Comparison of ENCODE assay signal across 12 cellular contexts in the genomic region with DNA sequence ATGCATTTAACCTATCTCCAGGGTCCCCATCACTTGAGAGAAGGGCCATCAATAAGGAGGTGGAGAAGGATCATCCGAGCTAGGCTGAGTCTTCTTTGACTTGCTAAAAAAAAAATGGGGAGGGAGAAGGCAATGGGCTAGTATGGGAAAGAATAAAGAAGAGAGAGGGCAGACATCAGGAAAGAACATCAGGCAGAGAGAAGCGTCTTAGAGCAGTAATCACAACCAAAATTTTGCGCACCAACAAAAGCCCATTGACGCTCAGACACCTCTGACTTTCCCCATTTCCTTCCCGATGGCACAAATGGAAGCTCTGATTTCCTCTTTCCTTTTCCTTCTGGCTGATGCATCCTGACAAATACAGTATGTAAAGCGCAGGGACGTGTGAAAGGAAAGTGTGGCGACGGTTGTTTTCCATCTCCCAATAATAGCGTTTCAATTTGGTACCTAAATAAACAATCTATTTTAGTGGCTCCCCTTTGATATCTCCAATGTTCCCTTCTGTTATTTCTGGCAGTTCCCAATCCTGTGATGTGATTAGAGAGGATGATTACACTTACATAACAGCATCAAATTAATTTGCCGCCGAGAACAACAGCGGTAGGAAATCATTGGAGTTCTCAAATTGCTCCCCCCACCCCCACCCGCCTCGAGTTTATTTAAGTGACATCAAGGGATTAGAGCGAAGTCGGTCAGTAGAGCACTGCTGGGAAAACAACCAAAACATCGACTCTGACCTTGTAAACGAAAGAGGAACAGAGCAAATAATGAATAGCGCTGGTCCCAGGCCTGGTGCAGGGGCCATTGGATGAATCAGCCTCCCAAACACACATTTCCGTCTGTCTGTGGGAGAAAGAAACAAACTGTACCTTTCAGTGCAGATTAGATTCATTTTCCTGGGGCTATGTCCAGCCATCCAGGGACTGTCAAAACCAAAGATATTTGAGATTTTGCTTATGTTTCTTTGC.
A peak's percentile ranks its signal among the peaks of the same experiment; 100 is the strongest.
DNase-seq lines count a peak whose midpoint lies in the region; ATAC-seq and TF ChIP-seq lines count a peak whose summit lies in the region.
"Had no signal": no experiment of that assay in that cellular context is flagged by ENCODE, and none has a peak within 500 bp of the region (broad histone marks: within the 10 kb centered on the region; RNA-seq: fewer than 3 reads in every experiment).

No MANE protein-coding gene starts in this region.

- H3K27me3 ChIP-seq in lung (ENCODE audit: control insufficient read depth, insufficient read depth) (no peaks in the 10 kb centered on the region), upper lobe of left lung (no peaks in the 10 kb centered on the region)

- ATAC-seq in lung (ENCODE audit: insufficient read depth, low FRiP score) = peak; percentile 72
- ATAC-seq in upper lobe of left lung (ENCODE audit: low FRiP score in 2 of 2) = peak; percentile 65 to 86
- ATAC-seq in activated T-cell treated with anti-CD3 and anti-CD28 coated beads, Interleukin-2, amount 50 U/mL, for 72 hours (replicated peaks in 1 of 2) = no peak
- ATAC-seq in activated CD8-positive, alpha-beta T cell treated with anti-CD3 and anti-CD28 coated beads, Interleukin-2, amount 10 ng/mL, durations not matched to agents 7 days and 5 days = no peak

- H3K4me1 ChIP-seq in lung (ENCODE audit: control insufficient read depth in 2 of 2, insufficient read depth in 2 of 2, low read length in 2 of 2) (peaks cover 2 to 4% of the 10 kb centered on the region in 2 donors), upper lobe of left lung (peaks cover 4 to 13% (median 6%) of the 10 kb centered on the region in 4 donors)

- CTCF ChIA-PET in activated CD8-positive, alpha-beta T cell treated with anti-CD3 and anti-CD28 coated beads, Interleukin-2, amount 10 ng/mL, durations not matched to agents 7 days and 5 days (lab: Charles Lee) = no interaction called here

- H3K27ac Mint-ChIP-seq in activated T-cell treated with anti-CD3 and anti-CD28 coated beads, Interleukin-2, amount 50 U/mL, for 72 hours = no peak overlapping the region
- no peak overlapping the region for H3K27ac Mint-ChIP-seq in activated CD8-positive, alpha-beta T cell treated with anti-CD3 and anti-CD28 coated beads, Interleukin-2, amount 10 ng/mL, durations not matched to agents 7 days and 5 days
- H3K27ac Mint-ChIP-seq: dendritic cell treated with granulocyte-macrophage colony-stimulating factor and Interleukin-4, amounts not matched to agents 40 ng/mL and 50 ng/mL, for 4 days; T-helper 1 cell treated with Interleukin-12 subunit alpha and Interleukin-12 subunit beta and Interleukin-4 antibody, amounts not matched to agents 30 μg/mL and 1 μg/mL, for 36 hours had no signal

- H3K36me3 ChIP-seq in lung (ENCODE audit: control insufficient read depth in 2 of 2, insufficient read depth in 2 of 2, low read length in 2 of 2) = no peaks in the 10 kb centered on the region
- no peaks in the 10 kb centered on the region for H3K36me3 ChIP-seq in upper lobe of left lung

- TF ChIP-seq CTCF in lung (IDR thresholded peaks at IDR 0.05; ENCODE audit: control extremely low read depth, extremely low read depth) = no peak
- no peak for TF ChIP-seq CTCF in upper lobe of left lung (IDR thresholded peaks at IDR 0.05)

- TF ChIP-seq EP300 in upper lobe of left lung (IDR thresholded peaks at IDR 0.05) = no peak

- no peaks in the 10 kb centered on the region for H3K4me1 Mint-ChIP-seq in activated T-cell treated with anti-CD3 and anti-CD28 coated beads, Interleukin-2, amount 50 U/mL, for 72 hours (ENCODE audit: low read depth)
- H3K4me1 Mint-ChIP-seq in activated CD8-positive, alpha-beta T cell treated with anti-CD3 and anti-CD28 coated beads, Interleukin-2, amount 10 ng/mL, durations not matched to agents 7 days and 5 days (ENCODE audit: low read depth) = no peaks in the 10 kb centered on the region

- POLR2A ChIA-PET in activated CD8-positive, alpha-beta T cell treated with anti-CD3 and anti-CD28 coated beads, Interleukin-2, amount 10 ng/mL, durations not matched to agents 7 days and 5 days (lab: Charles Lee) = no interaction called here

- H3K4me3 Mint-ChIP-seq in activated T-cell treated with anti-CD3 and anti-CD28 coated beads, Interleukin-2, amount 50 U/mL, for 72 hours = no peak overlapping the region
- no peak overlapping the region for H3K4me3 Mint-ChIP-seq in activated CD8-positive, alpha-beta T cell treated with anti-CD3 and anti-CD28 coated beads, Interleukin-2, amount 10 ng/mL, durations not matched to agents 7 days and 5 days
- H3K4me3 Mint-ChIP-seq: dendritic cell treated with granulocyte-macrophage colony-stimulating factor and Interleukin-4, amounts not matched to agents 40 ng/mL and 50 ng/mL, for 4 days; T-helper 1 cell treated with Interleukin-12 subunit alpha and Interleukin-12 subunit beta and Interleukin-4 antibody, amounts not matched to agents 30 μg/mL and 1 μg/mL, for 36 hours had no signal

- H3K36me3 Mint-ChIP-seq in activated T-cell treated with anti-CD3 and anti-CD28 coated beads, Interleukin-2, amount 50 U/mL, for 72 hours (ENCODE audit: insufficient read depth in 2 of 2) = peaks cover 0 to 3% of the 10 kb centered on the region in 2 donors
- no peaks in the 10 kb centered on the region for H3K36me3 Mint-ChIP-seq in activated CD8-positive, alpha-beta T cell treated with anti-CD3 and anti-CD28 coated beads, Interleukin-2, amount 10 ng/mL, durations not matched to agents 7 days and 5 days (ENCODE audit: low read depth)

- TF ChIP-seq POLR2A in upper lobe of left lung (IDR thresholded peaks at IDR 0.05) = no peak

- H3K9me3 Mint-ChIP-seq in activated T-cell treated with anti-CD3 and anti-CD28 coated beads, Interleukin-2, amount 50 U/mL, for 72 hours = peaks cover 0 to 4% of the 10 kb centered on the region in 2 donors
- H3K9me3 Mint-ChIP-seq in activated CD8-positive, alpha-beta T cell treated with anti-CD3 and anti-CD28 coated beads, Interleukin-2, amount 10 ng/mL, durations not matched to agents 7 days and 5 days (ENCODE audit: insufficient read depth) = no peaks in the 10 kb centered on the region
- H3K9me3 Mint-ChIP-seq: dendritic cell treated with granulocyte-macrophage colony-stimulating factor and Interleukin-4, amounts not matched to agents 40 ng/mL and 50 ng/mL, for 4 days had no signal

- H3K4me3 ChIP-seq in lung = no peak overlapping the region
- H3K4me3 ChIP-seq in upper lobe of left lung = peak overlapping the region in 2 of 4 donors; percentile 9 to 13

- peak; percentile 6 for DNase-seq in DMS153 (lab: John Stamatoyannopoulos, UW)
- no peak for DNase-seq in DMS153 treated with DMSO at 0.1 percent for 48 hours (lab: John Stamatoyannopoulos, UW; ENCODE audit: unreplicated experiment)
- no peak for DNase-seq in lung (ENCODE audit: low spot score)
- DNase-seq in upper lobe of left lung = peak in 1 of 2 donors; percentile 27
- no peak for DNase-seq in activated T-cell treated with anti-CD3 and anti-CD28 coated beads, Interleukin-2, amount 50 U/mL, for 72 hours
- no peak for DNase-seq in activated CD8-positive, alpha-beta T cell treated with anti-CD3 and anti-CD28 coated beads, Interleukin-2, amount 10 ng/mL, durations not matched to agents 7 days and 5 days
- no peak for DNase-seq in ecto neural progenitor cell (ENCODE audit: low spot score)

- H3K9me3 ChIP-seq in lung (ENCODE audit: control insufficient read depth in 2 of 2, insufficient read depth in 1 of 2, low read length in 1 of 2) (no peaks in the 10 kb centered on the region), upper lobe of left lung (no peaks in the 10 kb centered on the region)

- peaks cover under 1% of the 10 kb centered on the region for H3K27me3 Mint-ChIP-seq in activated T-cell treated with anti-CD3 and anti-CD28 coated beads, Interleukin-2, amount 50 U/mL, for 72 hours (ENCODE audit: low read depth)
- H3K27me3 Mint-ChIP-seq in activated CD8-positive, alpha-beta T cell treated with anti-CD3 and anti-CD28 coated beads, Interleukin-2, amount 10 ng/mL, durations not matched to agents 7 days and 5 days (ENCODE audit: low read depth) = no peaks in the 10 kb centered on the region
- H3K27me3 Mint-ChIP-seq: dendritic cell treated with granulocyte-macrophage colony-stimulating factor and Interleukin-4, amounts not matched to agents 40 ng/mL and 50 ng/mL, for 4 days had no signal

- H3K27ac ChIP-seq in cingulate gyrus (ENCODE audit: low read depth, low read length) (peak overlapping the region; percentile 67), lung (ENCODE audit: low read depth in 1 of 2, low read length in 1 of 2) (peak overlapping the region in 1 of 2 donors; percentile 69), upper lobe of left lung (peak overlapping the region; percentile 6 to 67 (median 61))
- H3K27ac ChIP-seq: 22Rv1, HL-60 had no signal

- WGBS in lung, 2 donors = 48 to 62% methylated on average over 21 of the region's 21 CpGs
- 40 to 47% methylated on average over 21 of the region's 21 CpGs for WGBS in upper lobe of left lung, 2 donors

Comparison
In these comparisons a context has a peak if more than half of its experiments do, and no peak if none do; other contexts are left out.
1. ATAC-seq: peak in lung (single experiment) and upper lobe of left lung (2 of 2); none in activated T-cell treated with anti-CD3 and anti-CD28 coated beads, Interleukin-2, amount 50 U/mL, for 72 hours (0 of 2) and activated CD8-positive, alpha-beta T cell treated with anti-CD3 and anti-CD28 coated beads, Interleukin-2, amount 10 ng/mL, durations not matched to agents 7 days and 5 days (single experiment).